Comparison of ENCODE assay signal across 12 cellular contexts in the genomic region with DNA sequence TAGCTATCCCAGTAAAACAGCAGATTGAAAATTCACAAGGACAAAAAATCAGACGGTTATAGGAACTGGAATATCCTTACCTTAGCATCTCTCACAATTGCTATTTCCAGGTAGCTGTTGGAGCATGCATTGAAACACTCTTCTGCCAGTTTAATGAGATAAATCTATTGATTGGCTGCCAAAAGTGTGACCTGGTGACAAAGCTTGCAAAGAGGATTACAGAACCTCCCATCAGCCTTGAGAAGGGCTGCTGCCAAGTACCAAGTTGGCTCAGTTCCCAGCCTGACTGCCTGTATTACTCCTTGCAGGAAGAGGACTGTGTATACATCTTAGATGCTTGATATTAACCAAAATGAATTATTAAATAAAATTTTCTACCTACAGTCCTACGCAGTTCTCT. TPM values are rescaled to one million over a fixed set of nuclear protein-coding genes. Genes with fewer than 3 reads are reported as not detected.
DNase-seq lines count a peak whose midpoint lies in the region; ATAC-seq and TF ChIP-seq lines count a peak whose summit lies in the region.
"Had no signal": no experiment of that assay in that cellular context is flagged by ENCODE, and none has a peak within 500 bp of the region (broad histone marks: within the 10 kb centered on the region; RNA-seq: fewer than 3 reads in every experiment).

No MANE protein-coding gene starts in this region.

- H3K27ac ChIP-seq in stomach = no peak overlapping the region
- H3K27ac ChIP-seq in Karpas-422 (ENCODE audit: low read length) = no peak overlapping the region
- H3K27ac ChIP-seq: left ventricle myocardium inferior, right lobe of liver had no signal

- peaks cover 0 to 23% (median 7%) of the 10 kb centered on the region in 4 donors for H3K4me1 ChIP-seq in stomach
- no peaks in the 10 kb centered on the region for H3K4me1 ChIP-seq in Karpas-422 (ENCODE audit: low read length)
- H3K4me1 ChIP-seq: left ventricle myocardium inferior, right lobe of liver had no signal

- ATAC-seq in HG02884 (IDR thresholded peaks at IDR 0.05; ENCODE audit: unreplicated experiment) (no peak), GM19328 (IDR thresholded peaks at IDR 0.05; ENCODE audit: unreplicated experiment) (no peak)
- ATAC-seq: effector memory CD8-positive, alpha-beta T cell had no signal

- no peaks in the 10 kb centered on the region for H3K9me2 ChIP-seq in Karpas-422 (replicated peaks; ENCODE audit: insufficient read depth, low read length)

- no peaks in the 10 kb centered on the region for H4K20me1 ChIP-seq in Karpas-422 (ENCODE audit: insufficient read depth, low read depth, low read length)

- H3K79me2 ChIP-seq in Karpas-422 (ENCODE audit: low read length) = no peaks in the 10 kb centered on the region

- no peak overlapping the region for H3K9ac ChIP-seq in Karpas-422 (ENCODE audit: low read length)

- H3K36me3 ChIP-seq in stomach = no peaks in the 10 kb centered on the region
- H3K36me3 ChIP-seq in Karpas-422 (ENCODE audit: insufficient read depth, low read length) = no peaks in the 10 kb centered on the region
- H3K36me3 ChIP-seq: left ventricle myocardium inferior, right lobe of liver had no signal

- TF ChIP-seq EP300 in stomach (IDR thresholded peaks at IDR 0.05) = no peak

- H3K9me3 ChIP-seq in stomach = peaks cover 0 to 16% (median 7%) of the 10 kb centered on the region in 4 donors
- no peaks in the 10 kb centered on the region for H3K9me3 ChIP-seq in Karpas-422 (ENCODE audit: low read length)
- H3K9me3 ChIP-seq: right lobe of liver had no signal

- intact Hi-C loops in stomach (cut with DNase I; ENCODE audit: low total_unique reads) = no loop called here

- TF ChIP-seq POLR2A in stomach (IDR thresholded peaks at IDR 0.05) = no peak

- DNase-seq in NCI-H146 (lab: John Stamatoyannopoulos, UW) = peak; percentile 50
- DNase-seq in NCI-H146 treated with DMSO at 0.1 percent for 48 hours (lab: John Stamatoyannopoulos, UW; ENCODE audit: unreplicated experiment) = no peak
- peak; percentile 39 to 88 for DNase-seq in NCI-H524 (lab: John Stamatoyannopoulos, UW)
- DNase-seq in dermis blood vessel endothelial cell = peak; percentile 40
- peak; percentile 46 for DNase-seq in stomach
- DNase-seq in Karpas-422 = no peak
- DNase-seq: activated effector memory CD4-positive, alpha-beta T cell treated with Interleukin-2 at 50 U/mL for 16 hours; effector memory CD8-positive, alpha-beta T cell; left ventricle myocardium inferior had no signal

- 45 to 62% (median 53%) methylated on average over 2 of the region's 2 CpGs for WGBS in stomach, 5 donors

- H3K27me3 ChIP-seq in stomach (peaks cover 12 to 40% (median 25%) of the 10 kb centered on the region in 3 donors), Karpas-422 (ENCODE audit: low read length) (no peaks in the 10 kb centered on the region)

- no peak overlapping the region for H3K4me2 ChIP-seq in Karpas-422 (ENCODE audit: low read depth, low read length, poor library complexity, severe bottlenecking)

- TF ChIP-seq CTCF in stomach (IDR thresholded peaks at IDR 0.05) = no peak

- H2AFZ ChIP-seq in Karpas-422 (ENCODE audit: low read length) = no peak overlapping the region

- H3K4me3 ChIP-seq in stomach = no peak overlapping the region
- H3K4me3 ChIP-seq in Karpas-422 (ENCODE audit: low read length) = no peak overlapping the region
- H3K4me3 ChIP-seq: left ventricle myocardium inferior, right lobe of liver had no signal

RNA-seq across cellular contexts. Expression of a gene that starts 5.1 kb away (rescaled TPM):
- not detected in 2 replicates for total RNA-seq in dermis blood vessel endothelial cell
- under 1 TPM in 3 of 5 donors, not detected in 2; under 0.01 to 0.43 (median 0.37) TPM for total RNA-seq in stomach
- under 1 TPM in 1 of 3 donors, not detected in 2; 0.05 TPM for polyA plus RNA-seq in stomach
- total RNA-seq in Karpas-422 (2014; rRNA removed; shearing (Covaris generic); ENCODE audit: low replicate concordance) = not detected in 2 replicates
- total RNA-seq: left ventricle myocardium inferior, right lobe of liver had no signal

Comparison
In these comparisons a context has a peak if more than half of its experiments do, and no peak if none do; other contexts are left out.
1. DNase-seq: peak in NCI-H146 (single experiment), NCI-H524 (2 of 2), dermis blood vessel endothelial cell (single experiment) and stomach (single experiment); none in NCI-H146 treated with DMSO at 0.1 percent for 48 hours (single experiment) and Karpas-422 (single experiment).